ENCODE assay signal across 11 cellular contexts in the genomic region with DNA sequence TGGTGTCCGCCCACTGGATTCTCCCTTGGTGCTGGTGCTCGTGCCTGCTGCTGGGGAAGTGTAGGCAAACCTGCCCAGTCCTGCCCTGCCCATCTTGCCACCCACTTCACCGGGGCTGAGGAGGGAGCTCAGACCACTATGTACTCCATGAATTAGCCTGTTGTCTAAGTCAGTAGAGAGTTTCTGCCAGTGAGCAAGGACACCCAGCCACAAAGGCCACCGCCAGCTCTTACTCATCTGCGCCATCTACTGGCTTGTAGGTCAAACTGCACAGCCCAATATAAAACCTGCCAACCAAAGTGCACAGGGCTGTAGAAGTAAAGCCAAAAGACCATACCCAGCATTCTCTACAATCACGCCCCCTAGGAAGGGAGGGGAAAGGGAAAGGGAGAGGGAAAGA.
DNase-seq lines count a peak whose midpoint lies in the region; ATAC-seq and TF ChIP-seq lines count a peak whose summit lies in the region.
"Had no signal": no experiment of that assay in that cellular context is flagged by ENCODE, and none has a peak within 500 bp of the region (broad histone marks: within the 10 kb centered on the region; RNA-seq: fewer than 3 reads in every experiment).

No MANE protein-coding gene starts in this region.

- DNase-seq in activated CD4-positive, alpha-beta T cell treated with anti-CD3 and anti-CD28 coated beads, Interleukin-2, amount 10 ng/mL, durations not matched to agents 24 days and 14 days, result peak; percentile 53
- DNase-seq in activated CD4-positive, alpha-beta T cell treated with anti-CD3 and anti-CD28 coated beads, Interleukin-2, amount 50 U/mL, for 4 hours, result no peak
- peak; percentile 28 for DNase-seq in NCI-H2171 (lab: John Stamatoyannopoulos, UW)
- DNase-seq in endodermal cell, result peak; percentile 79
- DNase-seq in gastrocnemius medialis, result no peak
- DNase-seq in glomerular visceral epithelial cell (ENCODE audit: extremely low spot score), result no peak
- no peak for DNase-seq in left lung
- no peak for DNase-seq in stimulated activated effector memory CD8-positive, alpha-beta T cell treated with anti-CD3 and anti-CD28 coated beads, Interleukin-12 subunit alpha, Interleukin-12 subunit beta, amount 100 ng/mL, for 72 hours (ENCODE audit: low spot score in 2 of 2)
- DNase-seq: left colon; stimulated activated naive CD4-positive, alpha-beta T cell had no signal

- WGBS in endodermal cell (ENCODE audit: insufficient coverage in 1 of 2, insufficient read length in 1 of 2), 2 experiments, result 67 to 95% methylated on average over 2 to 5 of the region's 6 CpGs

- H3K9ac ChIP-seq in endodermal cell (ENCODE audit: extremely low read depth, low read length, poor library complexity, severe bottlenecking), result no peak overlapping the region

- no peaks in the 10 kb centered on the region for H3K4me1 Mint-ChIP-seq in activated CD4-positive, alpha-beta T cell treated with anti-CD3 and anti-CD28 coated beads, Interleukin-2, amount 10 ng/mL, durations not matched to agents 24 days and 14 days
- H3K4me1 Mint-ChIP-seq in endodermal cell, result no peaks in the 10 kb centered on the region
- no peaks in the 10 kb centered on the region for H3K4me1 Mint-ChIP-seq in stimulated activated effector memory CD8-positive, alpha-beta T cell treated with anti-CD3 and anti-CD28 coated beads, Interleukin-12 subunit alpha, Interleukin-12 subunit beta, amount 100 ng/mL, for 72 hours

- in situ Hi-C loops in gastrocnemius medialis (cut with MboI; ENCODE audit: low sequenced_read_pairs in 4 of 4), result no loop called here

- H3K4me1 ChIP-seq in endodermal cell (ENCODE audit: control insufficient read depth, insufficient read depth, low read length) (no peaks in the 10 kb centered on the region), gastrocnemius medialis (no peaks in the 10 kb centered on the region), left lung (no peaks in the 10 kb centered on the region)

- H3K27me3 Mint-ChIP-seq in activated CD4-positive, alpha-beta T cell treated with anti-CD3 and anti-CD28 coated beads, Interleukin-2, amount 10 ng/mL, durations not matched to agents 24 days and 14 days, result no peaks in the 10 kb centered on the region
- peaks cover 2% of the 10 kb centered on the region for H3K27me3 Mint-ChIP-seq in endodermal cell (ENCODE audit: insufficient read depth)

- H3K36me3 Mint-ChIP-seq in activated CD4-positive, alpha-beta T cell treated with anti-CD3 and anti-CD28 coated beads, Interleukin-2, amount 10 ng/mL, durations not matched to agents 24 days and 14 days (ENCODE audit: low read depth), result peaks cover 3% of the 10 kb centered on the region
- peaks cover 16% of the 10 kb centered on the region for H3K36me3 Mint-ChIP-seq in endodermal cell (ENCODE audit: low read depth)
- no peaks in the 10 kb centered on the region for H3K36me3 Mint-ChIP-seq in stimulated activated effector memory CD8-positive, alpha-beta T cell treated with anti-CD3 and anti-CD28 coated beads, Interleukin-12 subunit alpha, Interleukin-12 subunit beta, amount 100 ng/mL, for 72 hours

- no peak overlapping the region for H3K27ac Mint-ChIP-seq in activated CD4-positive, alpha-beta T cell treated with anti-CD3 and anti-CD28 coated beads, Interleukin-2, amount 10 ng/mL, durations not matched to agents 24 days and 14 days
- no peak overlapping the region for H3K27ac Mint-ChIP-seq in endodermal cell
- no peak overlapping the region for H3K27ac Mint-ChIP-seq in stimulated activated effector memory CD8-positive, alpha-beta T cell treated with anti-CD3 and anti-CD28 coated beads, Interleukin-12 subunit alpha, Interleukin-12 subunit beta, amount 100 ng/mL, for 72 hours
- H3K27ac Mint-ChIP-seq: activated T-cell treated with anti-CD3 and anti-CD28 coated beads, Interleukin-2, amount 50 U/mL, for 72 hours had no signal

- H3K27me3 ChIP-seq in endodermal cell (ENCODE audit: control insufficient read depth, insufficient read depth, low read length, poor library complexity, severe bottlenecking) (no peaks in the 10 kb centered on the region), gastrocnemius medialis (no peaks in the 10 kb centered on the region), left lung (no peaks in the 10 kb centered on the region)

- H3K27ac ChIP-seq in endodermal cell (ENCODE audit: low read depth, low read length) (no peak overlapping the region), gastrocnemius medialis (no peak overlapping the region), left lung (no peak overlapping the region)

- TF ChIP-seq POLR2A in gastrocnemius medialis (IDR thresholded peaks at IDR 0.05), result no peak

- ATAC-seq in gastrocnemius medialis (peak in 1 of 2 donors; percentile 30), left lung (no peak)
- ATAC-seq in stimulated activated effector memory CD8-positive, alpha-beta T cell treated with anti-CD3 and anti-CD28 coated beads, Interleukin-12 subunit alpha, Interleukin-12 subunit beta, amount 100 ng/mL, for 72 hours, result no peak
- ATAC-seq: activated T-cell treated with anti-CD3 and anti-CD28 coated beads, Interleukin-2, amount 50 U/mL, for 72 hours; left colon had no signal

- H3K9me3 Mint-ChIP-seq in activated CD4-positive, alpha-beta T cell treated with anti-CD3 and anti-CD28 coated beads, Interleukin-2, amount 10 ng/mL, durations not matched to agents 24 days and 14 days, result peaks cover 37% of the 10 kb centered on the region
- H3K9me3 Mint-ChIP-seq in endodermal cell, result peaks cover 48% of the 10 kb centered on the region
- H3K9me3 Mint-ChIP-seq in stimulated activated effector memory CD8-positive, alpha-beta T cell treated with anti-CD3 and anti-CD28 coated beads, Interleukin-12 subunit alpha, Interleukin-12 subunit beta, amount 100 ng/mL, for 72 hours, result peaks cover 19% of the 10 kb centered on the region

- H3K4me3 ChIP-seq in endodermal cell (ENCODE audit: low read length), result peak overlapping the region; percentile 51
- no peak overlapping the region for H3K4me3 ChIP-seq in gastrocnemius medialis
- no peak overlapping the region for H3K4me3 ChIP-seq in left lung

- H3K36me3 ChIP-seq in endodermal cell (ENCODE audit: control insufficient read depth, insufficient read depth, low read length) (no peaks in the 10 kb centered on the region), gastrocnemius medialis (no peaks in the 10 kb centered on the region), left lung (no peaks in the 10 kb centered on the region)

- TF ChIP-seq CTCF in endodermal cell (conservative IDR thresholded peaks at IDR 0.05), result peak; percentile 82
- TF ChIP-seq CTCF in gastrocnemius medialis (IDR thresholded peaks at IDR 0.05 in 4 of 5, conservative IDR thresholded peaks at IDR 0.05 in 1 of 5), result peak in 3 of 5 experiments; percentile 31 to 45 (median 43)
- no peak for TF ChIP-seq CTCF in left lung (IDR thresholded peaks at IDR 0.05)

- H3K4me3 Mint-ChIP-seq in activated CD4-positive, alpha-beta T cell treated with anti-CD3 and anti-CD28 coated beads, Interleukin-2, amount 10 ng/mL, durations not matched to agents 24 days and 14 days, result no peak overlapping the region
- H3K4me3 Mint-ChIP-seq in endodermal cell, result no peak overlapping the region
- H3K4me3 Mint-ChIP-seq in stimulated activated effector memory CD8-positive, alpha-beta T cell treated with anti-CD3 and anti-CD28 coated beads, Interleukin-12 subunit alpha, Interleukin-12 subunit beta, amount 100 ng/mL, for 72 hours, result no peak overlapping the region
- H3K4me3 Mint-ChIP-seq: activated T-cell treated with anti-CD3 and anti-CD28 coated beads, Interleukin-2, amount 50 U/mL, for 72 hours had no signal

- intact Hi-C loops in activated CD4-positive, alpha-beta T cell treated with anti-CD3 and anti-CD28 coated beads, Interleukin-2, amount 10 ng/mL, durations not matched to agents 24 days and 14 days (cut with micrococcal nuclease), result no loop called here
- intact Hi-C loops in gastrocnemius medialis (cut with DNase I; ENCODE audit: low total_unique reads) (no loop called here), left lung (cut with DNase I) (no loop called here)

- H3K9me3 ChIP-seq in endodermal cell (ENCODE audit: control insufficient read depth, low read length), result peaks cover 26% of the 10 kb centered on the region
- no peaks in the 10 kb centered on the region for H3K9me3 ChIP-seq in gastrocnemius medialis
- H3K9me3 ChIP-seq in left lung, result peaks cover 0 to 48% of the 10 kb centered on the region in 2 donors

Comparison
In these comparisons a context has a peak if more than half of its experiments do, and no peak if none do; other contexts are left out.
1. DNase-seq: peak in activated CD4-positive, alpha-beta T cell treated with anti-CD3 and anti-CD28 coated beads, Interleukin-2, amount 10 ng/mL, durations not matched to agents 24 days and 14 days (single experiment), NCI-H2171 (single experiment) and endodermal cell (single experiment); none in activated CD4-positive, alpha-beta T cell treated with anti-CD3 and anti-CD28 coated beads, Interleukin-2, amount 50 U/mL, for 4 hours (0 of 2), gastrocnemius medialis (0 of 2), glomerular visceral epithelial cell (single experiment), left lung (0 of 2) and stimulated activated effector memory CD8-positive, alpha-beta T cell treated with anti-CD3 and anti-CD28 coated beads, Interleukin-12 subunit alpha, Interleukin-12 subunit beta, amount 100 ng/mL, for 72 hours (0 of 2).
2. CTCF ChIP-seq: peak in endodermal cell (single experiment) and gastrocnemius medialis (3 of 5); none in left lung (0 of 2).